In the genomic region with DNA sequence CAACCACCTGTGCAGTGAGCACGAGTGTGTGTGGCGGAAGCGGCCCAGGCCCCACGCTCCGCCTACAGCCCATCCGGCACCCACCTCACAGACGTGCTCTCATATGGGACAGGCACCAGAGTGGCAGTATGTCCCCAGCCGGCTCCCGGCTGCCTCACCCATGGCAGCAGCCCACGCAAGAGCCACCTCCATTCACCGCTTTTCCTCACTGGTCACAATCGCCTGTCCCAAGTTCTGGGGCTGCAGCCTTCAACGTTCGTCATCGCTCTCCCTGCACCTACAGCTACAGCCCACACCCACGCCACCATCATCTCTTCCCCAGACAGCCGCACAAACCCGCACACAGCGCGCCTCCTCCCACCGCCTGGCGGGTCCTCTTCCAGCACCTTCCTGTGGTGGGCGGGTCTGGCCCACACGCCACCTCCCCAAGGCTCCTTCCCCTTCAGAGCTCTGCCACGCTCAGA, we compare ENCODE assay signal across 33 cellular contexts. TPM values are rescaled to one million over a fixed set of nuclear protein-coding genes. Genes with fewer than 3 reads are reported as not detected.
DNase-seq lines count a peak whose midpoint lies in the region; ATAC-seq, FAIRE-seq and TF ChIP-seq lines count a peak whose summit lies in the region.
"Had no signal": no experiment of that assay in that cellular context is flagged by ENCODE, and none has a peak within 500 bp of the region (broad histone marks: within the 10 kb centered on the region; RNA-seq: fewer than 3 reads in every experiment).

No MANE protein-coding gene starts in this region.

- no peak overlapping the region for H2BK15ac ChIP-seq in H9 (ENCODE audit: low read depth, low read length)

- no peak overlapping the region for H3K18ac ChIP-seq in H9 (ENCODE audit: insufficient read length, low read depth, low read length)

- H3K4ac ChIP-seq in H9 (ENCODE audit: low read depth, low read length): no peak overlapping the region

- H2BK5ac ChIP-seq in H9 (ENCODE audit: insufficient read length, low read length): no peak overlapping the region

- TF ChIP-seq EP300 in HepG2 (IDR thresholded peaks at IDR 0.05; ENCODE audit: low read depth in 2 of 2, low read length in 2 of 2) (no peak), HepG2 (CRISPR knock-in tag; IDR thresholded peaks at IDR 0.05; ENCODE audit: borderline replicate concordance) (no peak)

- H3K14ac ChIP-seq in H9 (ENCODE audit: insufficient read depth, low read length): no peak overlapping the region

- BruUV-seq in HepG2 (replicated peaks; lab: Mats Ljungman, UMichigan) (no TSS peak), Calu3 (replicated peaks; lab: Mats Ljungman, UMichigan) (no TSS peak)

- H3K9me3 ChIP-seq in H9 (ENCODE audit: control insufficient read depth, low read depth, low read length): no peaks in the 10 kb centered on the region
- H3K9me3 ChIP-seq in HepG2 (ENCODE audit: low read length): no peaks in the 10 kb centered on the region
- H3K9me3 ChIP-seq: breast epithelium, gastroesophageal sphincter, Peyer's patch, upper lobe of left lung had no signal

- POLR2A ChIA-PET in HepG2 (lab: Yijun Ruan, JAX): interaction anchor here (1.4 kb wide), 1 partner anchor 17 kb away, joined by 3 read pairs; a partner anchor contains a TSS

- H3T11ph ChIP-seq in H9 (ENCODE audit: low read length): no peak overlapping the region

- H3K79me1 ChIP-seq in H9 (ENCODE audit: insufficient read depth, low read depth, low read length, poor library complexity, severe bottlenecking): peaks cover 3% of the 10 kb centered on the region

- no peak overlapping the region for H3K23ac ChIP-seq in H9 (ENCODE audit: insufficient read length, low read depth, low read length)

- no peak overlapping the region for H2AFZ ChIP-seq in H9 (ENCODE audit: low read length)
- H2AFZ ChIP-seq in HepG2 (ENCODE audit: low read length): no peak overlapping the region
- H2AFZ ChIP-seq: GM23248 had no signal

- H4K20me1 ChIP-seq in H9 (ENCODE audit: control insufficient read depth, insufficient read depth, insufficient read length): no peaks in the 10 kb centered on the region
- no peaks in the 10 kb centered on the region for H4K20me1 ChIP-seq in HepG2 (ENCODE audit: insufficient read depth, low read length)

- no peak overlapping the region for H3K4me3 ChIP-seq in HepG2 (replicated peaks in 1 of 3; ENCODE audit: insufficient read depth in 1 of 3, low read depth in 2 of 3, low read length in 3 of 3)
- H3K4me3 ChIP-seq: breast epithelium, gastroesophageal sphincter, GM23248, Peyer's patch, smooth muscle cell, upper lobe of left lung had no signal

- no peak overlapping the region for H4K8ac ChIP-seq in H9 (replicated peaks; ENCODE audit: insufficient read length, low read depth, low read length)

- no peaks in the 10 kb centered on the region for H3K27me3 ChIP-seq in H9 (ENCODE audit: insufficient read depth, low read length)
- H3K27me3 ChIP-seq in HepG2 (ENCODE audit: control insufficient read depth in 1 of 2, insufficient read depth in 2 of 2, low read length in 2 of 2): no peaks in the 10 kb centered on the region
- H3K27me3 ChIP-seq: breast epithelium, gastroesophageal sphincter, Peyer's patch, upper lobe of left lung had no signal

- no peaks in the 10 kb centered on the region for H3K79me2 ChIP-seq in H9 (ENCODE audit: insufficient read depth, low read length)
- no peaks in the 10 kb centered on the region for H3K79me2 ChIP-seq in HepG2 (ENCODE audit: insufficient read depth, low read length)

- intact Hi-C loops in HepG2 (cut with micrococcal nuclease; ENCODE audit: unreplicated experiment) (no loop called here), sciatic nerve (cut with DNase I) (no loop called here), Calu3 (cut with micrococcal nuclease; ENCODE audit: unreplicated experiment) (no loop called here)
- intact Hi-C loops in activated CD4-positive, alpha-beta T cell treated with anti-CD3 and anti-CD28 coated beads, Interleukin-2, amount 10 ng/mL, durations not matched to agents 24 days and 14 days (cut with micrococcal nuclease): no loop called here

- H3K9ac ChIP-seq in H9 (ENCODE audit: extremely low read depth, insufficient read length, low read length): no peak overlapping the region
- H3K9ac ChIP-seq in HepG2 (ENCODE audit: insufficient read depth, low read depth, low read length): no peak overlapping the region
- H3K9ac ChIP-seq: GM23248 had no signal

- no peak for TF ChIP-seq CTCF in H9 (conservative IDR thresholded peaks at IDR 0.05)
- TF ChIP-seq CTCF in HepG2 (CRISPR knock-in tag; IDR thresholded peaks at IDR 0.05): no peak
- TF ChIP-seq CTCF in GM13977 (IDR thresholded peaks at IDR 0.05; ENCODE audit: extremely low read depth, insufficient read depth, missing control alignments): no peak
- no peak for TF ChIP-seq CTCF in Calu3 (IDR thresholded peaks at IDR 0.05; ENCODE audit: unreplicated experiment)

- H2BK12ac ChIP-seq in H9 (ENCODE audit: insufficient read length, low read depth, low read length): no peak overlapping the region

- H3K27ac ChIP-seq in H9 (ENCODE audit: insufficient read length, low read depth, low read length): no peak overlapping the region
- no peak overlapping the region for H3K27ac ChIP-seq in HepG2 (ENCODE audit: extremely low read length, insufficient read depth, low read length)
- H3K27ac ChIP-seq: breast epithelium, gastroesophageal sphincter, GM23248, HL-60, Peyer's patch, upper lobe of left lung, WERI-Rb-1 had no signal

- no peaks in the 10 kb centered on the region for H3K23me2 ChIP-seq in H9 (ENCODE audit: insufficient read length, low read depth, low read length, poor library complexity, severe bottlenecking)

- peak overlapping the region in 2 of 3 experiments; percentile 11 to 79; a peak in 3 of 7 replicates for H3K27ac Mint-ChIP-seq in H9
- H3K27ac Mint-ChIP-seq in activated naive CD8-positive, alpha-beta T cell treated with anti-CD3 and anti-CD28 coated beads for 36 hours: peak overlapping the region; percentile 21
- H3K27ac Mint-ChIP-seq in activated CD4-positive, alpha-beta T cell treated with anti-CD3 and anti-CD28 coated beads, Interleukin-2, amount 10 ng/mL, durations not matched to agents 24 days and 14 days: no peak overlapping the region
- no peak overlapping the region for H3K27ac Mint-ChIP-seq in Calu3 (ENCODE audit: unreplicated experiment)
- H3K27ac Mint-ChIP-seq: HFFc6 had no signal

- CTCF ChIA-PET in HepG2 (lab: Yijun Ruan, JAX; ENCODE audit: low intra/inter-chr PET ratio, low total read pairs): no interaction called here
- CTCF ChIA-PET in Calu3 (lab: Charles Lee): no interaction called here

- H2BK20ac ChIP-seq in H9 (ENCODE audit: low read depth, low read length, poor library complexity, severe bottlenecking): no peak overlapping the region

- in situ Hi-C loops in HepG2 (cut with HindIII; ENCODE audit: extremely low pct_ligation_motif_present, low pct_unique_long_range_greater_than_20kb): no loop called here
- in situ Hi-C loops in GM13977 (cut with MboI; ENCODE audit: low pct_unique_long_range_greater_than_20kb, low sequenced_read_pairs, unreplicated experiment): no loop called here

- no peak overlapping the region for H3K4me2 ChIP-seq in H9 (ENCODE audit: insufficient read depth, insufficient read length, low read length)
- H3K4me2 ChIP-seq in HepG2 (ENCODE audit: low read depth, low read length): no peak overlapping the region
- H3K4me2 ChIP-seq: smooth muscle cell had no signal

- ATAC-seq in HepG2 (no peak; the same call in 2 of the 3 replicates), sciatic nerve (no peak), GM21786 (IDR thresholded peaks at IDR 0.05; ENCODE audit: unreplicated experiment) (no peak)
- ATAC-seq: gastroesophageal sphincter, left lobe of liver had no signal

- H2BK120ac ChIP-seq in H9 (ENCODE audit: low read depth, low read length, poor library complexity, severe bottlenecking): no peak overlapping the region

- H2AK5ac ChIP-seq in H9 (ENCODE audit: insufficient read length, low read length): no peak overlapping the region

- no peaks in the 10 kb centered on the region; a peak in 2 of 5 replicates for H3K9me3 Mint-ChIP-seq in H9
- H3K9me3 Mint-ChIP-seq in activated naive CD8-positive, alpha-beta T cell treated with anti-CD3 and anti-CD28 coated beads for 36 hours: no peaks in the 10 kb centered on the region
- no peaks in the 10 kb centered on the region for H3K9me3 Mint-ChIP-seq in activated CD4-positive, alpha-beta T cell treated with anti-CD3 and anti-CD28 coated beads, Interleukin-2, amount 10 ng/mL, durations not matched to agents 24 days and 14 days
- H3K9me3 Mint-ChIP-seq in Calu3 (ENCODE audit: low read depth, unreplicated experiment): no peaks in the 10 kb centered on the region
- H3K9me3 Mint-ChIP-seq: HFFc6, immature natural killer cell had no signal

- H3K4me1 ChIP-seq in H9 (ENCODE audit: insufficient read depth, low read length) (no peaks in the 10 kb centered on the region), HepG2 (ENCODE audit: insufficient read depth, low read length) (0 out of 2 replicates have a peak, but pooled peaks cover 7% of the 10 kb centered on the region)
- H3K4me1 ChIP-seq: breast epithelium, gastroesophageal sphincter, Peyer's patch, upper lobe of left lung had no signal

- no peak for FAIRE-seq in HepG2 (lab: Jason Lieb, UNC)
- FAIRE-seq: colon, D721Med had no signal

- no CpG with 5 or more reads among the region's 25 CpGs for WGBS in H9 (ENCODE audit: extremely low coverage, insufficient read length, low lambda C conversion rate)
- WGBS in HepG2 (ENCODE audit: low lambda C conversion rate): 98% methylated on average over 19 of the region's 25 CpGs

- no peak for TF ChIP-seq RAD21 in HepG2 (CRISPR knock-in tag; IDR thresholded peaks at IDR 0.05)

- no peak for TF ChIP-seq POLR2A in HepG2 (IDR thresholded peaks at IDR 0.05; ENCODE audit: insufficient read depth in 1 of 2, low read depth in 2 of 2, low read length in 2 of 2)

- H3K4me1 Mint-ChIP-seq in H9 (peaks cover 8 to 11% of the 10 kb centered on the region in 2 experiments), Calu3 (ENCODE audit: low read depth, unreplicated experiment) (no peaks in the 10 kb centered on the region)
- no peaks in the 10 kb centered on the region for H3K4me1 Mint-ChIP-seq in activated naive CD8-positive, alpha-beta T cell treated with anti-CD3 and anti-CD28 coated beads for 36 hours
- peaks cover 2% of the 10 kb centered on the region for H3K4me1 Mint-ChIP-seq in activated CD4-positive, alpha-beta T cell treated with anti-CD3 and anti-CD28 coated beads, Interleukin-2, amount 10 ng/mL, durations not matched to agents 24 days and 14 days
- H3K4me1 Mint-ChIP-seq: CD14-positive monocyte had no signal

- H3K36me3 ChIP-seq in HepG2 (replicated peaks in 1 of 2; ENCODE audit: control insufficient read depth in 1 of 2, insufficient read depth in 2 of 2, low read length in 2 of 2): peaks cover 38 to 78% of the 10 kb centered on the region in 2 experiments

- H3K27me3 Mint-ChIP-seq in H9 (ENCODE audit: low read depth) (no peaks in the 10 kb centered on the region; the same call in 1 of the 2 replicates), Calu3 (ENCODE audit: unreplicated experiment) (no peaks in the 10 kb centered on the region)
- H3K27me3 Mint-ChIP-seq in activated naive CD8-positive, alpha-beta T cell treated with anti-CD3 and anti-CD28 coated beads for 36 hours: no peaks in the 10 kb centered on the region
- H3K27me3 Mint-ChIP-seq in activated CD4-positive, alpha-beta T cell treated with anti-CD3 and anti-CD28 coated beads, Interleukin-2, amount 10 ng/mL, durations not matched to agents 24 days and 14 days: no peaks in the 10 kb centered on the region

- H4K91ac ChIP-seq in H9 (ENCODE audit: insufficient read length, low read depth, low read length): no peak overlapping the region

- DNase-seq in H9: no peak
- DNase-seq in activated naive CD8-positive, alpha-beta T cell treated with anti-CD3 and anti-CD28 coated beads for 36 hours: no peak
- DNase-seq in HepG2 (ENCODE audit: low spot score): no peak
- peak; percentile 45 for DNase-seq in sciatic nerve (ENCODE audit: low spot score)
- DNase-seq in GM13977 (ENCODE audit: low spot score): no peak
- DNase-seq in activated CD4-positive, alpha-beta T cell treated with anti-CD3 and anti-CD28 coated beads, Interleukin-2, amount 10 ng/mL, durations not matched to agents 24 days and 14 days: no peak
- no peak for DNase-seq in Calu3
- DNase-seq: activated CD4-positive, alpha-beta T cell treated with anti-CD3 and anti-CD28 coated beads for 48 hours; activated naive CD4-positive, alpha-beta T cell; activated T-cell treated with anti-CD3 and anti-CD28 coated beads, Interleukin-2, amount 50 U/mL, for 48 hours; GM23248; HFFc6; hypothalamus; immature natural killer cell; NCI-H1048; NCI-H1930; NCI-H526 treated with DMSO at 0.1 percent for 48 hours; SHP77 treated with DMSO at 0.1 percent for 48 hours; stimulated activated CD4-positive, alpha-beta T cell treated with anti-CD3 and anti-CD28 coated beads, Interleukin-2, amount 100 ng/mL, for 24 hours; substantia nigra; T-helper 9 cell; WERI-Rb-1 had no signal

- no peak overlapping the region for H4K5ac ChIP-seq in H9 (ENCODE audit: insufficient read length, low read depth, low read length)

- no peak overlapping the region for H3K56ac ChIP-seq in H9 (ENCODE audit: insufficient read length, low read depth, low read length)

- peak overlapping the region in 1 of 2 experiments; percentile 41; a peak in 1 of 5 replicates for H3K4me3 Mint-ChIP-seq in H9
- no peak overlapping the region for H3K4me3 Mint-ChIP-seq in activated naive CD8-positive, alpha-beta T cell treated with anti-CD3 and anti-CD28 coated beads for 36 hours
- H3K4me3 Mint-ChIP-seq in activated CD4-positive, alpha-beta T cell treated with anti-CD3 and anti-CD28 coated beads, Interleukin-2, amount 10 ng/mL, durations not matched to agents 24 days and 14 days: no peak overlapping the region
- H3K4me3 Mint-ChIP-seq in Calu3 (ENCODE audit: low read depth, unreplicated experiment): no peak overlapping the region
- H3K4me3 Mint-ChIP-seq: CD14-positive monocyte, HFFc6, immature natural killer cell had no signal

- H3K36me3 Mint-ChIP-seq in H9 (ENCODE audit: insufficient read depth in 1 of 3, low read depth in 3 of 3) (peaks cover 67 to 94% (median 91%) of the 10 kb centered on the region in 3 experiments), Calu3 (ENCODE audit: insufficient read depth, unreplicated experiment) (peaks cover 64% of the 10 kb centered on the region)
- H3K36me3 Mint-ChIP-seq in activated naive CD8-positive, alpha-beta T cell treated with anti-CD3 and anti-CD28 coated beads for 36 hours: peaks cover 21% of the 10 kb centered on the region
- H3K36me3 Mint-ChIP-seq in activated CD4-positive, alpha-beta T cell treated with anti-CD3 and anti-CD28 coated beads, Interleukin-2, amount 10 ng/mL, durations not matched to agents 24 days and 14 days (ENCODE audit: low read depth): peaks cover 70% of the 10 kb centered on the region

RNA-seq across cellular contexts. Expression of a gene that starts 17.5 kb away (rescaled TPM):
- total RNA-seq in H9 (2021): 211 and 242 TPM in 2 replicates
- total RNA-seq in activated naive CD8-positive, alpha-beta T cell treated with anti-CD3 and anti-CD28 coated beads for 36 hours: 100 to 1,000 TPM; 366 to 377 TPM
- 112 and 127 TPM in 2 replicates for total RNA-seq in HepG2 (2016; rRNA removed; fragmentation: Illumina TruSeq; extraction: Trizol)
- total RNA-seq in HepG2 (2016; cell fraction: cytosol; rRNA removed; fragmentation: Illumina TruSeq; extraction: Trizol; ENCODE audit: low read depth): 28.9 and 31.8 TPM in 2 replicates
- total RNA-seq in HepG2 (2016; cell fraction: insoluble cytoplasmic fraction; rRNA removed; fragmentation: Illumina TruSeq; extraction: Trizol): 104 and 130 TPM in 2 replicates
- 40.6 and 42.7 TPM in 2 replicates for total RNA-seq in HepG2 (2016; cell fraction: membrane; rRNA removed; fragmentation: Illumina TruSeq; extraction: Trizol)
- total RNA-seq in HepG2 (2016; cell fraction: nucleus; rRNA removed; fragmentation: Illumina TruSeq; extraction: Trizol): 81.3 and 97.5 TPM in 2 replicates
- 240 and 283 TPM in 2 replicates for polyA plus RNA-seq in HepG2 (2011; rRNA removed)
- polyA plus RNA-seq in HepG2 (2011; cell fraction: cytosol; rRNA removed): 125 and 163 TPM in 2 replicates
- 405 and 449 TPM in 2 replicates for polyA plus RNA-seq in HepG2 (2011; cell fraction: nucleus; rRNA removed)
- polyA plus RNA-seq in HepG2 (2012): 173 and 189 TPM in 2 replicates
- polyA plus RNA-seq in HepG2 (2016; cell fraction: cytosol; fragmentation: Illumina TruSeq; extraction: Trizol; ENCODE audit: low read depth): 15.5 and 18.4 TPM in 2 replicates
- polyA plus RNA-seq in HepG2 (2016; cell fraction: insoluble cytoplasmic fraction; fragmentation: Illumina TruSeq; extraction: Trizol; ENCODE audit: low read depth): 106 and 121 TPM in 2 replicates
- 25.7 and 26.7 TPM in 2 replicates for polyA plus RNA-seq in HepG2 (2016; cell fraction: membrane; fragmentation: Illumina TruSeq; extraction: Trizol; ENCODE audit: low read depth)
- polyA plus RNA-seq in HepG2 (2016; cell fraction: nucleus; fragmentation: Illumina TruSeq; extraction: Trizol; ENCODE audit: insufficient read depth, low read depth): 169 and 193 TPM in 2 replicates
- polyA minus RNA-seq in HepG2 (2011; rRNA and poly(A)+ RNA removed; ENCODE audit: low replicate concordance): 623 and 697 TPM in 2 replicates
- polyA minus RNA-seq in HepG2 (2011; cell fraction: cytosol; rRNA and poly(A)+ RNA removed): 98.0 and 120 TPM in 2 replicates
- 105 and 109 TPM in 2 replicates for polyA minus RNA-seq in HepG2 (2011; cell fraction: nucleus; rRNA and poly(A)+ RNA removed)
- total RNA-seq in sciatic nerve: 73.6 TPM
- total RNA-seq in activated CD4-positive, alpha-beta T cell treated with anti-CD3 and anti-CD28 coated beads, Interleukin-2, amount 10 ng/mL, durations not matched to agents 24 days and 14 days: 394 and 421 TPM in 2 replicates
- total RNA-seq in Calu3 (2022): 232 and 244 TPM in 2 replicates

Comparison
In these comparisons a context has a peak if more than half of its experiments do, and no peak if none do; other contexts are left out.
1. H3K27ac Mint-ChIP-seq: peak in H9 (2 of 3) and activated naive CD8-positive, alpha-beta T cell treated with anti-CD3 and anti-CD28 coated beads for 36 hours (single experiment); none in activated CD4-positive, alpha-beta T cell treated with anti-CD3 and anti-CD28 coated beads, Interleukin-2, amount 10 ng/mL, durations not matched to agents 24 days and 14 days (single experiment) and Calu3 (single experiment).